Comparison of ENCODE assay signal across 22 cellular contexts in genomic region chr12:28517101-28517500, GRCh38.
"Had no signal": no experiment of that assay in that cellular context is flagged by ENCODE, and none has a peak within 500 bp of the region (broad histone marks: within the 10 kb centered on the region; RNA-seq: fewer than 3 reads in every experiment).

No MANE protein-coding gene starts in this region.

- H3K27me3 ChIP-seq: gastroesophageal sphincter, neutrophil, ovary, spleen, tibial artery had no signal

- H3K36me3 ChIP-seq: gastroesophageal sphincter, left ventricle myocardium inferior, neutrophil, ovary, prostate gland, tibial artery had no signal

- DNase-seq: activated CD4-positive, alpha-beta T cell treated with anti-CD3 and anti-CD28 coated beads, Interleukin-2, amount 10 ng/mL, durations not matched to agents 7 days and 5 days; activated CD8-positive, alpha-beta memory T cell treated with anti-CD3 and anti-CD28 coated beads, Interleukin-2, amount 10 ng/mL, durations not matched to agents 7 days and 5 days; activated CD8-positive, alpha-beta T cell treated with anti-CD3 and anti-CD28 coated beads for 36 hours; activated effector memory CD4-positive, alpha-beta T cell treated with anti-CD3 and anti-CD28 coated beads, Interleukin-2, amount 50 U/mL, for 16 hours; activated naive CD4-positive, alpha-beta T cell treated with anti-CD3 and anti-CD28 coated beads, Interleukin-2, amount 50 U/mL, for 16 hours; activated naive CD8-positive, alpha-beta T cell treated with anti-CD3 and anti-CD28 coated beads, Interleukin-2, amount 50 U/mL, for 24 hours; activated T-cell treated with anti-CD3 and anti-CD28 coated beads for 4 hours; anterior cingulate cortex; dermis blood vessel endothelial cell; effector CD8-positive, alpha-beta T cell; head of caudate nucleus; hypothalamus; left ventricle myocardium inferior; ovary; spleen; stimulated activated CD4-positive, alpha-beta T cell treated with anti-CD3 and anti-CD28 coated beads, Interleukin-4, amount 100 ng/mL, for 1 hour; stimulated activated naive CD4-positive, alpha-beta T cell; tibial artery had no signal

- H3K27ac ChIP-seq: gastroesophageal sphincter, left ventricle myocardium inferior, neutrophil, ovary, prostate gland, spleen, tibial artery, VCaP had no signal

- H3K4me1 ChIP-seq: gastroesophageal sphincter, left ventricle myocardium inferior, prostate gland, spleen, tibial artery had no signal

- H3K4me3 ChIP-seq: gastroesophageal sphincter, left ventricle myocardium inferior, ovary, prostate gland, spleen, tibial artery had no signal

- H3K9me3 ChIP-seq: gastroesophageal sphincter, neutrophil, ovary, prostate gland, tibial artery had no signal
